In genomic region chr2:236119476-236119875, GRCh38 we compare ENCODE assay signal across 1 cellular context.
TF ChIP-seq lines count a peak whose summit lies in the region.

No MANE protein-coding gene starts in this region.

TF ChIP-seq in HepG2, 621 proteins besides CTCF, POLR2A, EP300 and RAD21:
- TF ChIP-seq NRL (CRISPR knock-in tag; IDR thresholded peaks at IDR 0.05; ENCODE audit: borderline replicate concordance) = 0 out of 2 replicates have a peak, but pooled peaks have one; percentile 18
- TF ChIP-seq, protein P1, sequence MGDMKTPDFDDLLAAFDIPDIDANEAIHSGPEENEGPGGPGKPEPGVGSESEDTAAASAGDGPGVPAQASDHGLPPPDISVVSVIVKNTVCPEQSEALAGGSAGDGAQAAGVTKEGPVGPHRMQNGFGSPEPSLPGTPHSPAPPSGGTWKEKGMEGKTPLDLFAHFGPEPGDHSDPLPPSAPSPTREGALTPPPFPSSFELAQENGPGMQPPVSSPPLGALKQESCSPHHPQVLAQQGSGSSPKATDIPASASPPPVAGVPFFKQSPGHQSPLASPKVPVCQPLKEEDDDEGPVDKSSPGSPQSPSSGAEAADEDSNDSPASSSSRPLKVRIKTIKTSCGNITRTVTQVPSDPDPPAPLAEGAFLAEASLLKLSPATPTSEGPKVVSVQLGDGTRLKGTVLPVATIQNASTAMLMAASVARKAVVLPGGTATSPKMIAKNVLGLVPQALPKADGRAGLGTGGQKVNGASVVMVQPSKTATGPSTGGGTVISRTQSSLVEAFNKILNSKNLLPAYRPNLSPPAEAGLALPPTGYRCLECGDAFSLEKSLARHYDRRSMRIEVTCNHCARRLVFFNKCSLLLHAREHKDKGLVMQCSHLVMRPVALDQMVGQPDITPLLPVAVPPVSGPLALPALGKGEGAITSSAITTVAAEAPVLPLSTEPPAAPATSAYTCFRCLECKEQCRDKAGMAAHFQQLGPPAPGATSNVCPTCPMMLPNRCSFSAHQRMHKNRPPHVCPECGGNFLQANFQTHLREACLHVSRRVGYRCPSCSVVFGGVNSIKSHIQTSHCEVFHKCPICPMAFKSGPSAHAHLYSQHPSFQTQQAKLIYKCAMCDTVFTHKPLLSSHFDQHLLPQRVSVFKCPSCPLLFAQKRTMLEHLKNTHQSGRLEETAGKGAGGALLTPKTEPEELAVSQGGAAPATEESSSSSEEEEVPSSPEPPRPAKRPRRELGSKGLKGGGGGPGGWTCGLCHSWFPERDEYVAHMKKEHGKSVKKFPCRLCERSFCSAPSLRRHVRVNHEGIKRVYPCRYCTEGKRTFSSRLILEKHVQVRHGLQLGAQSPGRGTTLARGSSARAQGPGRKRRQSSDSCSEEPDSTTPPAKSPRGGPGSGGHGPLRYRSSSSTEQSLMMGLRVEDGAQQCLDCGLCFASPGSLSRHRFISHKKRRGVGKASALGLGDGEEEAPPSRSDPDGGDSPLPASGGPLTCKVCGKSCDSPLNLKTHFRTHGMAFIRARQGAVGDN (CRISPR knock-in tag; IDR thresholded peaks at IDR 0.05) = peak; percentile 20; the same call in 1 of the 2 replicates
- TF ChIP-seq, protein P2, sequence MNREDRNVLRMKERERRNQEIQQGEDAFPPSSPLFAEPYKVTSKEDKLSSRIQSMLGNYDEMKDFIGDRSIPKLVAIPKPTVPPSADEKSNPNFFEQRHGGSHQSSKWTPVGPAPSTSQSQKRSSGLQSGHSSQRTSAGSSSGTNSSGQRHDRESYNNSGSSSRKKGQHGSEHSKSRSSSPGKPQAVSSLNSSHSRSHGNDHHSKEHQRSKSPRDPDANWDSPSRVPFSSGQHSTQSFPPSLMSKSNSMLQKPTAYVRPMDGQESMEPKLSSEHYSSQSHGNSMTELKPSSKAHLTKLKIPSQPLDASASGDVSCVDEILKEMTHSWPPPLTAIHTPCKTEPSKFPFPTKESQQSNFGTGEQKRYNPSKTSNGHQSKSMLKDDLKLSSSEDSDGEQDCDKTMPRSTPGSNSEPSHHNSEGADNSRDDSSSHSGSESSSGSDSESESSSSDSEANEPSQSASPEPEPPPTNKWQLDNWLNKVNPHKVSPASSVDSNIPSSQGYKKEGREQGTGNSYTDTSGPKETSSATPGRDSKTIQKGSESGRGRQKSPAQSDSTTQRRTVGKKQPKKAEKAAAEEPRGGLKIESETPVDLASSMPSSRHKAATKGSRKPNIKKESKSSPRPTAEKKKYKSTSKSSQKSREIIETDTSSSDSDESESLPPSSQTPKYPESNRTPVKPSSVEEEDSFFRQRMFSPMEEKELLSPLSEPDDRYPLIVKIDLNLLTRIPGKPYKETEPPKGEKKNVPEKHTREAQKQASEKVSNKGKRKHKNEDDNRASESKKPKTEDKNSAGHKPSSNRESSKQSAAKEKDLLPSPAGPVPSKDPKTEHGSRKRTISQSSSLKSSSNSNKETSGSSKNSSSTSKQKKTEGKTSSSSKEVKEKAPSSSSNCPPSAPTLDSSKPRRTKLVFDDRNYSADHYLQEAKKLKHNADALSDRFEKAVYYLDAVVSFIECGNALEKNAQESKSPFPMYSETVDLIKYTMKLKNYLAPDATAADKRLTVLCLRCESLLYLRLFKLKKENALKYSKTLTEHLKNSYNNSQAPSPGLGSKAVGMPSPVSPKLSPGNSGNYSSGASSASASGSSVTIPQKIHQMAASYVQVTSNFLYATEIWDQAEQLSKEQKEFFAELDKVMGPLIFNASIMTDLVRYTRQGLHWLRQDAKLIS (CRISPR knock-in tag; IDR thresholded peaks at IDR 0.05) = no peak
- TF ChIP-seq, protein P3, sequence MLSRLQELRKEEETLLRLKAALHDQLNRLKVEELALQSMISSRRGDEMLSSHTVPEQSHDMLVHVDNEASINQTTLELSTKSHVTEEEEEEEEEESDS (CRISPR knock-in tag; IDR thresholded peaks at IDR 0.05; ENCODE audit: borderline replicate concordance) = no peak
- TF ChIP-seq ZNF121 (CRISPR knock-in tag; IDR thresholded peaks at IDR 0.05) = peak; percentile 49; the same call in 1 of the 2 replicates
- peak; percentile 33; the same call in 1 of the 2 replicates for TF ChIP-seq RARA (CRISPR knock-in tag; IDR thresholded peaks at IDR 0.05)
- no peak for TF ChIP-seq KDM5A (IDR thresholded peaks at IDR 0.05; ENCODE audit: borderline replicate concordance, low read length)
- TF ChIP-seq AGO1 (IDR thresholded peaks at IDR 0.05; ENCODE audit: low read depth, low read length, poor library complexity, severe bottlenecking) = no peak
- TF ChIP-seq ZMAT3 (CRISPR knock-in tag; conservative IDR thresholded peaks at IDR 0.05) = no peak
